27 cellular contexts compared by ENCODE assay signal in the genomic region with DNA sequence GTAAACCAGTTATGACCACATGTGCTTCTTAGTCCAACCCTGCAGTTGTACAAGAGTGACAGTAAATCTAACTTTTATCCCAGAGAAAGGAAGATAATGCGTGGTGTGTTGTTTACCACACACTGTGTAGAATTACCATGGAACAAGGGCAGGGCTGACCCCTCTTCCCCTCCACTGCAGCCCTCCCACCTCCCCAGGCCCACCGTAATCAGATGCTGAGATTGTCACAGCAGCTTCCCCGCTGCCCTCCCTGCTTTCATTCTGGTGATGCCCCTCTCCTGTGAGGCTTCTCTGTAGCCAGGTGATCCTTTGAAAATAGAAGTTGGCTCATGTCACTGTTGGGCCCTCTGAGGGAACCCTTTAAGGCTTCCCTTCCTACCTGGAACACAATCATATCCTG.
"Had no signal": no experiment of that assay in that cellular context is flagged by ENCODE, and none has a peak within 500 bp of the region (broad histone marks: within the 10 kb centered on the region; RNA-seq: fewer than 3 reads in every experiment).

No MANE protein-coding gene starts in this region.

- H3K9me3 ChIP-seq: MG63 had no signal

- H3K27me3 ChIP-seq: brain microvascular endothelial cell, cardiac muscle cell, MG63 had no signal

- ATAC-seq: activated CD8-positive, alpha-beta memory T cell treated with anti-CD3 and anti-CD28 coated beads, Interleukin-2, amount 10 ng/mL, durations not matched to agents 7 days and 5 days; Panc1; Right ventricle myocardium inferior; T-cell had no signal

- H3K4me3 Mint-ChIP-seq: activated B cell treated with CpG ODN at 0.5 μM for 24 hours; activated CD4-positive, alpha-beta T cell treated with anti-CD3 and anti-CD28 coated beads, Interleukin-2, amount 10 ng/mL, durations not matched to agents 24 days and 14 days; activated CD8-positive, alpha-beta memory T cell treated with anti-CD3 and anti-CD28 coated beads, Interleukin-2, amount 10 ng/mL, durations not matched to agents 7 days and 5 days; activated naive CD4-positive, alpha-beta T cell treated with anti-CD3 and anti-CD28 coated beads for 36 hours; activated naive CD8-positive, alpha-beta T cell; activated T-cell treated with anti-CD3 and anti-CD28 coated beads, Interleukin-2, amount 50 U/mL, for 24 hours; T-cell had no signal

- H3K27ac ChIP-seq: brain microvascular endothelial cell, cardiac muscle cell, SK-N-MC had no signal

- H3K36me3 Mint-ChIP-seq: activated CD8-positive, alpha-beta memory T cell treated with anti-CD3 and anti-CD28 coated beads, Interleukin-2, amount 10 ng/mL, durations not matched to agents 7 days and 5 days had no signal

- H3K4me1 Mint-ChIP-seq: activated B cell treated with CpG ODN at 0.5 μM for 24 hours; activated CD4-positive, alpha-beta T cell treated with anti-CD3 and anti-CD28 coated beads, Interleukin-2, amount 10 ng/mL, durations not matched to agents 24 days and 14 days; activated CD8-positive, alpha-beta memory T cell treated with anti-CD3 and anti-CD28 coated beads, Interleukin-2, amount 10 ng/mL, durations not matched to agents 7 days and 5 days had no signal

- H3K36me3 ChIP-seq: brain microvascular endothelial cell, cardiac muscle cell, MG63 had no signal

- H3K4me3 ChIP-seq: cardiac muscle cell, MG63, SK-N-MC had no signal

- H3K27ac Mint-ChIP-seq: activated B cell treated with CpG ODN at 0.5 μM for 24 hours; activated CD4-positive, alpha-beta T cell treated with anti-CD3 and anti-CD28 coated beads, Interleukin-2, amount 10 ng/mL, durations not matched to agents 24 days and 14 days; activated CD8-positive, alpha-beta memory T cell treated with anti-CD3 and anti-CD28 coated beads, Interleukin-2, amount 10 ng/mL, durations not matched to agents 7 days and 5 days; activated naive CD4-positive, alpha-beta T cell treated with anti-CD3 and anti-CD28 coated beads for 36 hours; activated naive CD8-positive, alpha-beta T cell; activated T-cell treated with anti-CD3 and anti-CD28 coated beads, Interleukin-2, amount 50 U/mL, for 24 hours; T-cell had no signal

- H3K9me3 Mint-ChIP-seq: activated B cell treated with CpG ODN at 0.5 μM for 24 hours; activated CD4-positive, alpha-beta T cell treated with anti-CD3 and anti-CD28 coated beads, Interleukin-2, amount 10 ng/mL, durations not matched to agents 24 days and 14 days; activated naive CD4-positive, alpha-beta T cell treated with anti-CD3 and anti-CD28 coated beads for 36 hours; activated T-cell treated with anti-CD3 and anti-CD28 coated beads, Interleukin-2, amount 50 U/mL, for 24 hours; T-cell had no signal

- DNase-seq: activated B cell treated with CpG ODN at 0.5 μM for 24 hours; activated CD4-positive, alpha-beta T cell treated with anti-CD3 and anti-CD28 coated beads for 1 hour; activated CD4-positive, alpha-beta T cell treated with anti-CD3 and anti-CD28 coated beads, Interleukin-2, amount 10 ng/mL, durations not matched to agents 24 days and 14 days; activated CD4-positive, alpha-beta T cell treated with anti-CD3 and anti-CD28 coated beads, Interleukin-2, amount 50 U/mL, for 48 hours; activated CD8-positive, alpha-beta memory T cell treated with anti-CD3 and anti-CD28 coated beads, Interleukin-2, amount 10 ng/mL, durations not matched to agents 7 days and 5 days; activated gamma-delta T cell; activated naive CD4-positive, alpha-beta T cell treated with anti-CD3 and anti-CD28 coated beads for 36 hours; activated T-cell treated with anti-CD3 and anti-CD28 coated beads, Interleukin-2, amount 50 U/mL, for 24 hours; amygdala; brain microvascular endothelial cell; MG63; NCI-H1105 treated with DMSO at 0.1 percent for 48 hours; NCI-H146; NCI-H187 treated with DMSO at 0.1 percent for 48 hours; NCI-H2081 treated with DMSO at 0.1 percent for 48 hours; NCI-H446 treated with DMSO at 0.1 percent for 48 hours; NCI-H524 treated with DMSO at 0.1 percent for 48 hours; NCI-H82; RPMI8226; T-cell; T-helper 2 cell; T1000 had no signal

- H3K27me3 Mint-ChIP-seq: activated B cell treated with CpG ODN at 0.5 μM for 24 hours; activated CD4-positive, alpha-beta T cell treated with anti-CD3 and anti-CD28 coated beads, Interleukin-2, amount 10 ng/mL, durations not matched to agents 24 days and 14 days; activated CD8-positive, alpha-beta memory T cell treated with anti-CD3 and anti-CD28 coated beads, Interleukin-2, amount 10 ng/mL, durations not matched to agents 7 days and 5 days; activated naive CD8-positive, alpha-beta T cell; activated T-cell treated with anti-CD3 and anti-CD28 coated beads, Interleukin-2, amount 50 U/mL, for 24 hours; T-cell had no signal
